ENCODE assay signal across 32 cellular contexts in genomic region chr5:14771972-14772371, GRCh38.
"Had no signal": no experiment of that assay in that cellular context is flagged by ENCODE, and none has a peak within 500 bp of the region (broad histone marks: within the 10 kb centered on the region; RNA-seq: fewer than 3 reads in every experiment).

No MANE protein-coding gene starts in this region.

- DNase-seq: activated B cell treated with CpG ODN at 0.5 μM for 24 hours; activated CD4-positive, alpha-beta memory T cell treated with anti-CD3 and anti-CD28 coated beads for 36 hours; activated CD4-positive, alpha-beta T cell treated with anti-CD3 and anti-CD28 coated beads for 4 hours; activated CD4-positive, alpha-beta T cell treated with anti-CD3 and anti-CD28 coated beads, Interleukin-2, amount 10 ng/mL, durations not matched to agents 24 days and 14 days; activated CD4-positive, alpha-beta T cell treated with anti-CD3 and anti-CD28 coated beads, Interleukin-2, amount 50 U/mL, for 1 hour; activated CD4-positive, alpha-beta T cell treated with anti-CD3 and anti-CD28 coated beads, Interleukin-2, amount 50 U/mL, for 4 hours; activated CD4-positive, CD25-positive, alpha-beta regulatory T cell treated with anti-CD3 and anti-CD28 coated beads, Interleukin-2, amount 50 U/mL, for 72 hours; activated CD8-positive, alpha-beta memory T cell treated with anti-CD3 and anti-CD28 coated beads, Interleukin-2, amount 50 U/mL, for 4 hours; activated CD8-positive, alpha-beta T cell treated with anti-CD3 and anti-CD28 coated beads for 36 hours; activated effector memory CD4-positive, alpha-beta T cell treated with anti-CD3 and anti-CD28 coated beads, Interleukin-2, amount 50 U/mL, for 16 hours; activated gamma-delta T cell treated with Interleukin-2 at 50 U/mL for 16 hours; activated naive CD4-positive, alpha-beta T cell; activated naive CD4-positive, alpha-beta T cell treated with anti-CD3 and anti-CD28 coated beads for 36 hours; activated naive CD4-positive, alpha-beta T cell treated with anti-CD3 and anti-CD28 coated beads, Interleukin-2, amount 50 U/mL, for 16 hours; activated naive CD8-positive, alpha-beta T cell treated with anti-CD3 and anti-CD28 coated beads for 36 hours; activated T-cell treated with anti-CD3 and anti-CD28 coated beads for 4 hours; activated T-cell treated with anti-CD3 and anti-CD28 coated beads, Interleukin-2, amount 50 U/mL, for 1 hour; activated T-cell treated with anti-CD3 and anti-CD28 coated beads, Interleukin-2, amount 50 U/mL, for 4 hours; activated T-cell treated with anti-CD3 and anti-CD28 coated beads, Interleukin-2, amount 50 U/mL, for 72 hours; adrenal gland; amniotic stem cell; aorta; body of pancreas; brain microvascular endothelial cell; central memory CD4-positive, alpha-beta T cell; T-helper 1 cell; T-helper 2 cell; T-helper 9 cell had no signal

- ATAC-seq: activated CD8-positive, alpha-beta T cell treated with anti-CD3 and anti-CD28 coated beads for 36 hours; activated naive CD4-positive, alpha-beta T cell treated with anti-CD3 and anti-CD28 coated beads, Interleukin-2, amount 50 U/mL, for 72 hours; activated T-cell treated with anti-CD3 and anti-CD28 coated beads, Interleukin-2, amount 50 U/mL, for 4 hours; activated T-cell treated with anti-CD3 and anti-CD28 coated beads, Interleukin-2, amount 50 U/mL, for 72 hours; activated T-helper 17 cell treated with anti-CD3 and anti-CD28 coated beads, Interleukin-2, amount 50 U/mL, for 72 hours; body of pancreas had no signal

- H3K36me3 ChIP-seq: adrenal gland, brain microvascular endothelial cell, breast epithelium had no signal

- H3K27ac ChIP-seq: adrenal gland, body of pancreas, brain microvascular endothelial cell, breast epithelium, VCaP had no signal

- H3K9me3 ChIP-seq: adrenal gland, body of pancreas, breast epithelium had no signal

- H3K4me3 ChIP-seq: adrenal gland, body of pancreas, breast epithelium had no signal

- H3K4me1 ChIP-seq: adrenal gland, breast epithelium had no signal

- H3K27me3 ChIP-seq: adrenal gland, body of pancreas, brain microvascular endothelial cell, breast epithelium had no signal
